8 cellular contexts compared by ENCODE assay signal in the genomic region with DNA sequence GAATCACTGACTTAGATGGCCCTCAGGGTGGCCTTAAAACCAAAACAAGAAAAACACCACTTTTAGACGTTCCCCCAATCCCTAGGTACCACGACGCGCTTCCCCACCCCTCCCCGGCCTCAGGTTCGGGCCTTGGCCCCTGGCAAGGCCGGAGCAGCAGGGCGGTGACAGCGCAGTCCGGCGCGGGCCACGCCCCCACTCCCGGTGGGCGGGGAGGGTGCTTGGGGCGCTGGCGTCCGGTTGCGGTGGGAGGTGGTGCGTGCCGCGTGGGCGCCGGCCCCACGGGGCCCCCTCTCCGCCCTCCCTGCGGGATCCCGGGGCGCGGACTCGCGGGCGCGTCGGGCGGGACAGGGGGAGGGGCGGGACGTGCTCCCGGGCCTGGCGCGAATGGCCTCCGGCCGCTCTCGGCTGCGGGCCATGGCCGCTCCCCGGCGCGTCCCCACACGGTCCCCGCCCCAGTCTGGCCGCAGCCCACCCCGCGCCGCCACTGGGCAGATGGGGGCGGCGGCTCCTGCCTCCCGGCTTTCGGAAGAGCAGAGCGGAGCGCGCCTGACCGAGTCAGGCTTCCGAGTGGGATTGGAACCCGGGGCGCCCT. TPM values are rescaled to one million over a fixed set of nuclear protein-coding genes. Genes with fewer than 3 reads are reported as not detected.
DNase-seq lines count a peak whose midpoint lies in the region; ATAC-seq and TF ChIP-seq lines count a peak whose summit lies in the region.

No MANE protein-coding gene starts in this region.

- H3K9me3 Mint-ChIP-seq in mesothelial cell of epicardium, result peaks cover 7% of the 10 kb centered on the region

- peaks cover 12% of the 10 kb centered on the region for H3K4me1 Mint-ChIP-seq in mesothelial cell of epicardium

- H3K27ac Mint-ChIP-seq in mesothelial cell of epicardium, result no peak overlapping the region

- peaks cover 43% of the 10 kb centered on the region for H3K27me3 Mint-ChIP-seq in mesothelial cell of epicardium (ENCODE audit: low read depth)

- peak overlapping the region; percentile 60 for H3K4me3 ChIP-seq in choroid plexus epithelial cell (ENCODE audit: low read depth, low read length)

- peak; percentile 21 for ATAC-seq in HG03571 (IDR thresholded peaks at IDR 0.05; ENCODE audit: unreplicated experiment)
- no peak for ATAC-seq in GM19324 (IDR thresholded peaks at IDR 0.05; ENCODE audit: low FRiP score, unreplicated experiment)

- no peaks in the 10 kb centered on the region for H3K36me3 Mint-ChIP-seq in mesothelial cell of epicardium

- peak overlapping the region; percentile 81 for H3K4me3 Mint-ChIP-seq in mesothelial cell of epicardium

- DNase-seq in NCI-H2227 (lab: John Stamatoyannopoulos, UW; ENCODE audit: unreplicated experiment) (peak; percentile 59), NCI-H2227 treated with DMSO at 0.1 percent for 48 hours (lab: John Stamatoyannopoulos, UW) (no peak), choroid plexus epithelial cell (ENCODE audit: low read depth) (peak; percentile 7), mesothelial cell of epicardium (ENCODE audit: low spot score in 2 of 2, unreplicated experiment in 2 of 2) (no peak), KG1 (lab: John Stamatoyannopoulos, UW) (no peak), NCI-H128 (lab: John Stamatoyannopoulos, UW; ENCODE audit: unreplicated experiment) (no peak)

- TF ChIP-seq CTCF in choroid plexus epithelial cell (conservative IDR thresholded peaks at IDR 0.05; ENCODE audit: low read depth, low read length) (no peak), mesothelial cell of epicardium (IDR thresholded peaks at IDR 0.05; ENCODE audit: unreplicated experiment) (no peak)

RNA-seq across cellular contexts. Expression of a gene that starts 0.9 kb away (rescaled TPM):
- total RNA-seq in mesothelial cell of epicardium, result 1.1 to 1.3 TPM (median 1.2 TPM) in 3 replicates

Comparison
In these comparisons a context has a peak if more than half of its experiments do, and no peak if none do; other contexts are left out.
1. DNase-seq: peak in NCI-H2227 (single experiment) and choroid plexus epithelial cell (single experiment); none in NCI-H2227 treated with DMSO at 0.1 percent for 48 hours (single experiment), mesothelial cell of epicardium (0 of 2), KG1 (single experiment) and NCI-H128 (single experiment).